ENCODE assay signal across 26 cellular contexts in genomic region chr22:35209203-35209602, GRCh38.
"Had no signal": no experiment of that assay in that cellular context is flagged by ENCODE, and none has a peak within 500 bp of the region (broad histone marks: within the 10 kb centered on the region; RNA-seq: fewer than 3 reads in every experiment).

No MANE protein-coding gene starts in this region.

- H2AFZ ChIP-seq: hepatocyte, neural progenitor cell, parathyroid adenoma had no signal

- H3K4me3 ChIP-seq: coronary artery, gastrocnemius medialis, heart left ventricle, hepatocyte, left lung, mucosa of descending colon, neural progenitor cell, right atrium auricular region, smooth muscle cell, suprapubic skin, transverse colon had no signal

- H3K79me2 ChIP-seq: hepatocyte, parathyroid adenoma had no signal

- H3K27ac ChIP-seq: coronary artery, gastrocnemius medialis, heart left ventricle, hepatocyte, left lung, neural progenitor cell, parathyroid adenoma, right atrium auricular region, suprapubic skin, transverse colon had no signal

- H3K9ac ChIP-seq: neural progenitor cell, parathyroid adenoma had no signal

- DNase-seq: effector memory CD8-positive, alpha-beta T cell; foreskin fibroblast; gastrocnemius medialis; heart left ventricle; kidney; left lung; mesenchymal stem cell; mucosa of descending colon; naive B cell; stimulated activated CD4-positive, alpha-beta T cell treated with anti-CD3 and anti-CD28 coated beads, Interleukin-12 subunit alpha, Interleukin-12 subunit beta, amount 100 ng/mL, for 4 hours; stimulated activated CD4-positive, alpha-beta T cell treated with anti-CD3 and anti-CD28 coated beads, Interleukin-1b, Interleukin-23, amount 100 ng/mL, for 48 hours; stimulated activated CD4-positive, alpha-beta T cell treated with anti-CD3 and anti-CD28 coated beads, Interleukin-4, amount 100 ng/mL, for 1 hour; stimulated activated CD8-positive, alpha-beta memory T cell treated with anti-CD3 and anti-CD28 coated beads, Interleukin-4, amount 100 ng/mL, for 48 hours; stimulated activated naive CD4-positive, alpha-beta T cell; stimulated activated naive CD8-positive, alpha-beta T cell treated with anti-CD3 and anti-CD28 coated beads, Interleukin-15, amount 100 ng/mL, for 72 hours; transverse colon had no signal

- H3K36me3 ChIP-seq: gastrocnemius medialis, heart left ventricle, left lung, neural progenitor cell, right atrium auricular region, suprapubic skin, transverse colon had no signal

- H3K9me3 ChIP-seq: gastrocnemius medialis, heart left ventricle, left lung, mucosa of descending colon, right atrium auricular region, suprapubic skin, transverse colon had no signal

- H3K4me2 ChIP-seq: hepatocyte, smooth muscle cell had no signal

- ATAC-seq: effector memory CD8-positive, alpha-beta T cell; esophagus mucosa; gastrocnemius medialis; heart left ventricle; left lung; mucosa of descending colon; natural killer cell treated with Interleukin-12 subunit alpha and Interleukin-12 subunit beta and Interleukin-15 and Interleukin-18, amount 100 ng/mL, for 72 hours; sciatic nerve; stimulated activated naive CD8-positive, alpha-beta T cell treated with anti-CD3 and anti-CD28 coated beads, Interleukin-15, amount 100 ng/mL, for 72 hours had no signal

- H3K4me1 ChIP-seq: gastrocnemius medialis, left lung, parathyroid adenoma, right atrium auricular region, transverse colon had no signal

- H3K27me3 ChIP-seq: hepatocyte, neural progenitor cell, right atrium auricular region, transverse colon had no signal
